21 cellular contexts compared by ENCODE assay signal in genomic region chr6:101722481-101722880, GRCh38.
A peak's percentile ranks its signal among the peaks of the same experiment; 100 is the strongest.
DNase-seq lines count a peak whose midpoint lies in the region; ATAC-seq, FAIRE-seq and TF ChIP-seq lines count a peak whose summit lies in the region.
"Had no signal": no experiment of that assay in that cellular context is flagged by ENCODE, and none has a peak within 500 bp of the region (broad histone marks: within the 10 kb centered on the region; RNA-seq: fewer than 3 reads in every experiment).

No MANE protein-coding gene starts in this region.

- in situ Hi-C loops in mammary epithelial cell (cut with MboI; ENCODE audit: low sequenced_read_pairs in 2 of 2): no loop called here

- H3K36me3 ChIP-seq in mammary epithelial cell (ENCODE audit: insufficient read depth, low read length) (no peaks in the 10 kb centered on the region), smooth muscle cell (ENCODE audit: low read depth) (no peaks in the 10 kb centered on the region)
- H3K36me3 ChIP-seq: ascending aorta, BE2C, spleen, thyroid gland had no signal

- BruUV-seq in mammary epithelial cell (replicated peaks; lab: Mats Ljungman, UMichigan): no TSS peak

- peak overlapping the region; percentile 65 for H3K27ac ChIP-seq in mammary epithelial cell (ENCODE audit: insufficient read depth, low read depth, low read length)
- H3K27ac ChIP-seq in smooth muscle cell (ENCODE audit: low read depth): peak overlapping the region; percentile 91
- H3K27ac ChIP-seq: ascending aorta, coronary artery, KMS-11, spleen, thyroid gland had no signal

- H3K27me3 ChIP-seq in mammary epithelial cell (ENCODE audit: insufficient read depth, low read length) (no peaks in the 10 kb centered on the region), smooth muscle cell (ENCODE audit: low read depth) (no peaks in the 10 kb centered on the region)
- H3K27me3 ChIP-seq: ascending aorta, BE2C, spleen, thyroid gland had no signal

- H4K20me1 ChIP-seq in mammary epithelial cell (ENCODE audit: insufficient read depth, low read length) (no peaks in the 10 kb centered on the region), smooth muscle cell (ENCODE audit: low read depth) (no peaks in the 10 kb centered on the region)

- peak overlapping the region; percentile 52 for H2AFZ ChIP-seq in mammary epithelial cell (ENCODE audit: low read depth, low read length)
- no peak overlapping the region for H2AFZ ChIP-seq in smooth muscle cell (ENCODE audit: low read depth)

- intact Hi-C loops in mammary epithelial cell (cut with micrococcal nuclease): no loop called here
- intact Hi-C loops in lower leg skin (cut with DNase I; ENCODE audit: low total_unique reads): no loop called here

- H3K4me1 ChIP-seq in mammary epithelial cell (ENCODE audit: insufficient read depth, low read length) (peaks cover 5% of the 10 kb centered on the region), smooth muscle cell (ENCODE audit: low read depth) (peaks cover 16% of the 10 kb centered on the region)
- H3K4me1 ChIP-seq: ascending aorta, spleen, thyroid gland had no signal

- H3K9ac ChIP-seq in mammary epithelial cell (ENCODE audit: insufficient read depth, low read length) (no peak overlapping the region), smooth muscle cell (ENCODE audit: low read depth) (peak overlapping the region; percentile 50)
- H3K9ac ChIP-seq: KMS-11 had no signal

- 95% methylated on average over 1 of the region's 1 CpG for WGBS in mammary epithelial cell (ENCODE audit: low coverage, missing lambda C conversion rate)
- 56% methylated on average over 1 of the region's 1 CpG for WGBS in smooth muscle cell (ENCODE audit: low lambda C conversion rate)
- 87% methylated on average over 1 of the region's 1 CpG for WGBS in lower leg skin, 2 donors

- FAIRE-seq in D721Med (lab: Jason Lieb, UNC): no peak
- FAIRE-seq: GM12892 had no signal

- TF ChIP-seq CTCF in mammary epithelial cell (conservative IDR thresholded peaks at IDR 0.05 in 1 of 2, IDR thresholded peaks at IDR 0.05 in 1 of 2; ENCODE audit: extremely low read depth in 1 of 2, insufficient read depth in 1 of 2, low read depth in 1 of 2, low read length in 2 of 2) (no peak), fibroblast of the aortic adventitia (IDR thresholded peaks at IDR 0.05; ENCODE audit: insufficient read depth, low read length) (no peak), smooth muscle cell (IDR thresholded peaks at IDR 0.05; ENCODE audit: borderline replicate concordance, insufficient read depth, poor library complexity, severe bottlenecking) (no peak), D721Med (IDR thresholded peaks at IDR 0.05; ENCODE audit: insufficient read depth, missing control alignments) (no peak), lower leg skin (IDR thresholded peaks at IDR 0.05) (no peak)

- no peak for ATAC-seq in GM21576 (IDR thresholded peaks at IDR 0.05; ENCODE audit: unreplicated experiment)
- ATAC-seq: activated CD4-positive, alpha-beta T cell treated with anti-CD3 and anti-CD28 coated beads for 36 hours; activated CD8-positive, alpha-beta memory T cell treated with anti-CD3 and anti-CD28 coated beads, Interleukin-2, amount 10 ng/mL, durations not matched to agents 7 days and 5 days had no signal

- DNase-seq in NCI-H226: peak; percentile 9
- no peak for DNase-seq in mammary epithelial cell
- DNase-seq in fibroblast of the aortic adventitia (ENCODE audit: low read depth): peak; percentile 59
- DNase-seq in smooth muscle cell (lab: John Stamatoyannopoulos, UW; ENCODE audit: unreplicated experiment): no peak
- no peak for DNase-seq in D721Med (ENCODE audit: insufficient read length, low spot score)
- DNase-seq in lower leg skin (ENCODE audit: low spot score in 2 of 2): no peak
- DNase-seq: activated CD4-positive, alpha-beta T cell treated with anti-CD3 and anti-CD28 coated beads for 36 hours; activated CD8-positive, alpha-beta memory T cell treated with anti-CD3 and anti-CD28 coated beads, Interleukin-2, amount 10 ng/mL, durations not matched to agents 7 days and 5 days; activated naive CD4-positive, alpha-beta T cell treated with anti-CD3 and anti-CD28 coated beads, Interleukin-2, amount 50 U/mL, for 16 hours; BE2C; DMS79 treated with DMSO at 0.1 percent for 48 hours; NCI-H1694 treated with DMSO at 0.1 percent for 48 hours; occipital lobe; spleen; stimulated activated CD4-positive, alpha-beta T cell treated with anti-CD3 and anti-CD28 coated beads, Interleukin-4, amount 100 ng/mL, for 4 hours; thyroid gland had no signal

- no peak overlapping the region for H3K4me3 ChIP-seq in mammary epithelial cell (replicated peaks in 1 of 3; ENCODE audit: insufficient read depth in 1 of 3, low read depth in 2 of 3, low read length in 3 of 3)
- H3K4me3 ChIP-seq in fibroblast of the aortic adventitia (ENCODE audit: low read depth, low read length): no peak overlapping the region
- no peak overlapping the region for H3K4me3 ChIP-seq in smooth muscle cell
- no peak overlapping the region for H3K4me3 ChIP-seq in lower leg skin (ENCODE audit: low read depth, poor library complexity, severe bottlenecking)
- H3K4me3 ChIP-seq: ascending aorta, coronary artery, spleen, thyroid gland had no signal

- H3F3A ChIP-seq in smooth muscle cell (ENCODE audit: low read depth): peaks cover 5% of the 10 kb centered on the region

- dilution Hi-C loops in mammary epithelial cell (cut with HindIII; ENCODE audit: low sequenced_read_pairs): no loop called here

- CTCF ChIA-PET in mammary epithelial cell (lab: Charles Lee; ENCODE audit: low non-redundant PET): no interaction called here

- H3K9me3 ChIP-seq in mammary epithelial cell (replicated peaks; ENCODE audit: insufficient read depth, low read length) (no peaks in the 10 kb centered on the region), smooth muscle cell (replicated peaks; ENCODE audit: low read depth) (no peaks in the 10 kb centered on the region)
- H3K9me3 ChIP-seq: ascending aorta, BE2C, spleen, thyroid gland had no signal

- no peak for TF ChIP-seq POLR2A in lower leg skin (IDR thresholded peaks at IDR 0.05)

- H3K79me2 ChIP-seq in mammary epithelial cell (ENCODE audit: insufficient read depth, low read length) (no peaks in the 10 kb centered on the region), smooth muscle cell (ENCODE audit: low read depth) (no peaks in the 10 kb centered on the region)

- H3K4me2 ChIP-seq in mammary epithelial cell (ENCODE audit: insufficient read depth, low read depth, low read length) (peak overlapping the region; percentile 60), smooth muscle cell (peak overlapping the region; percentile 53)
- H3K4me2 ChIP-seq: KMS-11 had no signal

Comparison
In these comparisons a context has a peak if more than half of its experiments do, and no peak if none do; other contexts are left out.
1. DNase-seq: peak in NCI-H226 (single experiment) and fibroblast of the aortic adventitia (single experiment); none in mammary epithelial cell (single experiment), smooth muscle cell (single experiment), D721Med (single experiment) and lower leg skin (0 of 2).